22 cellular contexts compared by ENCODE assay signal in genomic region chr12:109961201-109961600, GRCh38. TPM values are rescaled to one million over a fixed set of nuclear protein-coding genes. Genes with fewer than 3 reads are reported as not detected.
A peak's percentile ranks its signal among the peaks of the same experiment; 100 is the strongest.
DNase-seq lines count a peak whose midpoint lies in the region; ATAC-seq, FAIRE-seq and TF ChIP-seq lines count a peak whose summit lies in the region.
"Had no signal": no experiment of that assay in that cellular context is flagged by ENCODE, and none has a peak within 500 bp of the region (broad histone marks: within the 10 kb centered on the region; RNA-seq: fewer than 3 reads in every experiment).

No MANE protein-coding gene starts in this region.

- no peak overlapping the region for H2AFZ ChIP-seq in PC-9
- no peak overlapping the region for H2AFZ ChIP-seq in trophoblast cell (ENCODE audit: insufficient read depth, low read length, poor library complexity)
- H2AFZ ChIP-seq: GM23338 had no signal

- no peak overlapping the region for H4K8ac ChIP-seq in trophoblast cell (ENCODE audit: low read depth, low read length)

- no peak overlapping the region for H3K9ac ChIP-seq in trophoblast cell (ENCODE audit: low read length)

- no peak overlapping the region for H4K91ac ChIP-seq in trophoblast cell (ENCODE audit: low read depth, low read length)

- H3F3A ChIP-seq in PC-9 (ENCODE audit: insufficient read depth, low read depth) = 0 out of 2 replicates have a peak, but pooled peaks cover 10% of the 10 kb centered on the region

- no peak for ATAC-seq in effector memory CD8-positive, alpha-beta T cell (replicated peaks)
- no peak for ATAC-seq in GM18861 (IDR thresholded peaks at IDR 0.05; ENCODE audit: unreplicated experiment)
- ATAC-seq: GM23338, T-cell had no signal

- POLR2A ChIA-PET in PC-9 (lab: Charles Lee; ENCODE audit: unreplicated experiment) = no interaction called here

- no peak for TF ChIP-seq CTCF in right atrium auricular region (IDR thresholded peaks at IDR 0.05)
- no peak for TF ChIP-seq CTCF in PC-9 (conservative IDR thresholded peaks at IDR 0.05)

- H3K14ac ChIP-seq in trophoblast cell (ENCODE audit: low read length) = no peak overlapping the region

- H3K18ac ChIP-seq in trophoblast cell (ENCODE audit: low read length) = no peak overlapping the region

- no peak overlapping the region for H3K23ac ChIP-seq in trophoblast cell (ENCODE audit: low read length)

- H3K27ac Mint-ChIP-seq in effector memory CD8-positive, alpha-beta T cell = peak overlapping the region; percentile 25 to 78
- H3K27ac Mint-ChIP-seq: activated B cell treated with CpG ODN at 0.5 μM for 24 hours; activated CD4-positive, alpha-beta memory T cell treated with anti-CD3 and anti-CD28 coated beads, Interleukin-2, amount 10 ng/mL, durations not matched to agents 7 days and 5 days; activated naive CD4-positive, alpha-beta T cell treated with anti-CD3 and anti-CD28 coated beads for 36 hours; GM23338; T-cell had no signal

- no CpG with 5 or more reads among the region's 14 CpGs for WGBS in trophoblast cell (ENCODE audit: extremely low coverage, insufficient coverage, insufficient read length)

- no peak overlapping the region for H2BK5ac ChIP-seq in trophoblast cell (ENCODE audit: low read depth, low read length, poor library complexity)

- H3K36me3 ChIP-seq in right atrium auricular region (peaks cover 71% of the 10 kb centered on the region), MG63 (peaks cover 50% of the 10 kb centered on the region), PC-9 (ENCODE audit: low read depth) (peaks cover 16% of the 10 kb centered on the region), trophoblast cell (ENCODE audit: control insufficient read depth in 1 of 2, insufficient read depth in 2 of 2, low read length in 2 of 2) (peaks cover 11 to 18% of the 10 kb centered on the region in 2 experiments)

- H3K9me2 ChIP-seq in PC-9 (ENCODE audit: insufficient read depth) = no peaks in the 10 kb centered on the region

- no peaks in the 10 kb centered on the region for H3K9me3 Mint-ChIP-seq in effector memory CD8-positive, alpha-beta T cell
- H3K9me3 Mint-ChIP-seq: activated B cell treated with CpG ODN at 0.5 μM for 24 hours; activated CD4-positive, alpha-beta memory T cell treated with anti-CD3 and anti-CD28 coated beads, Interleukin-2, amount 10 ng/mL, durations not matched to agents 7 days and 5 days; activated naive CD4-positive, alpha-beta T cell treated with anti-CD3 and anti-CD28 coated beads for 36 hours; GM23338; T-cell had no signal

- BruUV-seq in PC-9 (replicated peaks; lab: Mats Ljungman, UMichigan) = no TSS peak

- H3K4me1 ChIP-seq in right atrium auricular region (peaks cover 0 to 12% of the 10 kb centered on the region in 2 donors), PC-9 (replicated peaks; ENCODE audit: insufficient read depth) (no peaks in the 10 kb centered on the region; the same call in 1 of the 2 replicates), trophoblast cell (ENCODE audit: control insufficient read depth in 1 of 2, insufficient read depth in 2 of 2, low read length in 2 of 2) (no peaks in the 10 kb centered on the region)
- H3K4me1 ChIP-seq: sigmoid colon had no signal

- peak overlapping the region; percentile 68 for H3K27ac ChIP-seq in right atrium auricular region
- no peak overlapping the region for H3K27ac ChIP-seq in PC-9
- H3K27ac ChIP-seq in trophoblast cell (ENCODE audit: low read depth, low read length) = no peak overlapping the region
- H3K27ac ChIP-seq: sigmoid colon, transverse colon had no signal

- peaks cover 2 to 16% of the 10 kb centered on the region in 2 donors for H3K4me1 Mint-ChIP-seq in effector memory CD8-positive, alpha-beta T cell (ENCODE audit: low read depth in 2 of 2)
- H3K4me1 Mint-ChIP-seq: activated B cell treated with CpG ODN at 0.5 μM for 24 hours, GM23338 had no signal

- H3K4me3 Mint-ChIP-seq in effector memory CD8-positive, alpha-beta T cell = no peak overlapping the region
- H3K4me3 Mint-ChIP-seq: activated B cell treated with CpG ODN at 0.5 μM for 24 hours; activated CD4-positive, alpha-beta memory T cell treated with anti-CD3 and anti-CD28 coated beads, Interleukin-2, amount 10 ng/mL, durations not matched to agents 7 days and 5 days; activated naive CD4-positive, alpha-beta T cell treated with anti-CD3 and anti-CD28 coated beads for 36 hours; GM23338; T-cell had no signal

- no peaks in the 10 kb centered on the region for H3K27me3 ChIP-seq in right atrium auricular region
- no peaks in the 10 kb centered on the region for H3K27me3 ChIP-seq in MG63
- no peaks in the 10 kb centered on the region for H3K27me3 ChIP-seq in PC-9 (ENCODE audit: insufficient read depth, low read depth)
- no peaks in the 10 kb centered on the region for H3K27me3 ChIP-seq in trophoblast cell (ENCODE audit: insufficient read depth, low read length)
- H3K27me3 ChIP-seq: sigmoid colon, transverse colon had no signal

- no peaks in the 10 kb centered on the region for H4K20me1 ChIP-seq in PC-9 (ENCODE audit: insufficient read depth)

- peaks cover 80% of the 10 kb centered on the region for H3K36me3 Mint-ChIP-seq in effector memory CD8-positive, alpha-beta T cell (ENCODE audit: insufficient read depth)

- H3K4me3 ChIP-seq in right atrium auricular region (no peak overlapping the region), MG63 (no peak overlapping the region), PC-9 (no peak overlapping the region), trophoblast cell (ENCODE audit: low read depth, low read length) (no peak overlapping the region)
- H3K4me3 ChIP-seq: GM23338, lung, sigmoid colon, transverse colon had no signal

- H3K4ac ChIP-seq in trophoblast cell (ENCODE audit: low read depth, low read length) = no peak overlapping the region

- H2BK12ac ChIP-seq in trophoblast cell (ENCODE audit: low read length) = no peak overlapping the region

- FAIRE-seq in H54 (lab: Jason Lieb, UNC) = peak; percentile 43

- H3K79me2 ChIP-seq in PC-9 (ENCODE audit: low read depth) (no peaks in the 10 kb centered on the region), trophoblast cell (ENCODE audit: control insufficient read depth, insufficient read depth, low read length, poor library complexity) (no peaks in the 10 kb centered on the region)

- H3K79me1 ChIP-seq in trophoblast cell (ENCODE audit: low read length) = no peaks in the 10 kb centered on the region

- no peaks in the 10 kb centered on the region for H3K9me3 ChIP-seq in right atrium auricular region
- H3K9me3 ChIP-seq in MG63 = no peaks in the 10 kb centered on the region
- H3K9me3 ChIP-seq in PC-9 (ENCODE audit: insufficient read depth, low read depth) = no peaks in the 10 kb centered on the region
- H3K9me3 ChIP-seq in trophoblast cell (ENCODE audit: insufficient read depth, low read depth, low read length) = no peaks in the 10 kb centered on the region
- H3K9me3 ChIP-seq: sigmoid colon, transverse colon had no signal

- H4K12ac ChIP-seq in trophoblast cell (ENCODE audit: low read depth, low read length) = no peak overlapping the region

- intact Hi-C loops in PC-9 (cut with micrococcal nuclease; ENCODE audit: unreplicated experiment) = no loop called here

- no peak overlapping the region for H2BK120ac ChIP-seq in trophoblast cell (ENCODE audit: insufficient read depth, low read length, poor library complexity)

- peak; percentile 40; the same call in 1 of the 2 replicates for TF ChIP-seq POLR2A in H54 (IDR thresholded peaks at IDR 0.05; ENCODE audit: low read depth, low read length)

- H3K4me2 ChIP-seq in PC-9 = no peak overlapping the region
- no peak overlapping the region for H3K4me2 ChIP-seq in trophoblast cell (ENCODE audit: low read length)
- H3K4me2 ChIP-seq: GM23338 had no signal

- no peaks in the 10 kb centered on the region for H3K27me3 Mint-ChIP-seq in effector memory CD8-positive, alpha-beta T cell
- H3K27me3 Mint-ChIP-seq: activated B cell treated with CpG ODN at 0.5 μM for 24 hours; activated CD4-positive, alpha-beta memory T cell treated with anti-CD3 and anti-CD28 coated beads, Interleukin-2, amount 10 ng/mL, durations not matched to agents 7 days and 5 days; T-cell had no signal

- CTCF ChIA-PET in PC-9 (lab: Charles Lee) = no interaction called here

- DNase-seq in ACHN (peak; percentile 95), H54 (ENCODE audit: insufficient read length, low spot score) (no peak), right atrium auricular region (ENCODE audit: low spot score) (no peak), MG63 (no peak), PC-9 (no peak), trophoblast cell (no peak)
- no peak for DNase-seq in effector memory CD8-positive, alpha-beta T cell
- DNase-seq: activated B cell treated with CpG ODN at 0.5 μM for 24 hours; activated CD4-positive, alpha-beta memory T cell treated with anti-CD3 and anti-CD28 coated beads, Interleukin-2, amount 10 ng/mL, durations not matched to agents 7 days and 5 days; activated naive CD4-positive, alpha-beta T cell treated with anti-CD3 and anti-CD28 coated beads for 36 hours; activated T-cell treated with anti-CD3 and anti-CD28 coated beads for 4 hours; anterior cingulate cortex; DMS79; NCI-H69; SIG-M5; sigmoid colon; stimulated activated naive CD4-positive, alpha-beta T cell; T-cell; transverse colon had no signal

- in situ Hi-C loops in ACHN (cut with HindIII; ENCODE audit: low pct_ligation_motif_present, low pct_unique_long_range_greater_than_20kb, low sequenced_read_pairs) = no loop called here

- no peak overlapping the region for H2AK5ac ChIP-seq in trophoblast cell (ENCODE audit: low read length)

RNA-seq across cellular contexts. Expression of gene GIT2, which starts 35.0 kb away (rescaled TPM):
- total RNA-seq in right atrium auricular region (10 to 100 TPM; 24.8 to 26.8 TPM), PC-9 (2021) (27.2 and 36.7 TPM in 2 replicates)
- total RNA-seq in MG63 (2014; rRNA removed; shearing (Covaris generic); ENCODE audit: low replicate concordance) = 14.5 and 20.7 TPM in 2 replicates
- 13.6 and 15.0 TPM in 2 replicates for polyA plus RNA-seq in trophoblast cell (2013)

RNA-seq across cellular contexts. Expression of gene ANKRD13A, which starts 38.0 kb away (rescaled TPM):
- total RNA-seq in right atrium auricular region (10 to 100 TPM; 26.0 to 31.8 TPM), PC-9 (2021) (61.8 and 66.9 TPM in 2 replicates)
- 75.0 and 96.8 TPM in 2 replicates for total RNA-seq in MG63 (2014; rRNA removed; shearing (Covaris generic); ENCODE audit: low replicate concordance)
- 20.1 TPM in 2 replicates for polyA plus RNA-seq in trophoblast cell (2013)

Comparison
In these comparisons a context has a peak if more than half of its experiments do, and no peak if none do; other contexts are left out.
1. H3K27ac ChIP-seq: peak in right atrium auricular region (2 of 2); none in PC-9 (single experiment) and trophoblast cell (single experiment).